Comparison of ENCODE assay signal across 2 cellular contexts in genomic region chr3:197546307-197547085, GRCh38.
A peak's percentile ranks its signal among the peaks of the same experiment; 100 is the strongest.
TF ChIP-seq lines count a peak whose summit lies in the region.

No MANE protein-coding gene starts in this region.

TF ChIP-seq in IMR-90, 13 proteins besides CTCF, POLR2A, EP300 and RAD21:
- 0 out of 2 replicates have a peak, but pooled peaks have one; percentile 12 for TF ChIP-seq MAFK (IDR thresholded peaks at IDR 0.05; ENCODE audit: low read depth, low read length)
- no peak for TF ChIP-seq CHD1 (IDR thresholded peaks at IDR 0.05; ENCODE audit: low read depth, low read length)

TF ChIP-seq in GM23338, 12 proteins besides CTCF, POLR2A, EP300 and RAD21:
- TF ChIP-seq JUNB (IDR thresholded peaks at IDR 0.05; ENCODE audit: unreplicated experiment) (no peak), EZH2 (IDR thresholded peaks at IDR 0.05; ENCODE audit: low read depth, unreplicated experiment) (no peak), ZNF114 (CRISPR knock-in tag; IDR thresholded peaks at IDR 0.05) (no peak), CREB1 (CRISPR knock-in tag; IDR thresholded peaks at IDR 0.05; ENCODE audit: low read depth) (no peak), STAT1 (IDR thresholded peaks at IDR 0.05; ENCODE audit: unreplicated experiment) (no peak), EZH2phosphoT487 (IDR thresholded peaks at IDR 0.05; ENCODE audit: unreplicated experiment) (no peak)
